In the genomic region with DNA sequence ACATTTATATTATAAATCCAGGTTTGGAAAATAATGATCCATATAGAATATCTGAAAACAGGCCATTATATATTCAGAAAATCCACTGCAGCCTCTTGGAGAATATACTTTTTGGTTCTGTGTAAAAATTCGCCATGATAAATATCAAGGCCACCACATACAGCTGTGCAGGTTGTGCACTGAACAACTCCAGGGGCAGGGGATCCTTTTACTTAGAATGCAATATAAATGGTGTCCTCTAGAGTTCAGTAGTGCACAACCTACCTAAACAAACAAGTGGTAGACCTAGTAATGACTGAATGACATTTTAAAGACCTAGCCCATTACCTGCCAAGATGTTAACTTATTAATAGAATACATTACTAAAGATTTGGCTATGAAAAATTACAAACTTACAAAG, we compare ENCODE assay signal across 8 cellular contexts. TPM values are rescaled to one million over a fixed set of nuclear protein-coding genes. Genes with fewer than 3 reads are reported as not detected.
DNase-seq lines count a peak whose midpoint lies in the region; ATAC-seq and TF ChIP-seq lines count a peak whose summit lies in the region.

No MANE protein-coding gene starts in this region.

- no peak overlapping the region for H3K27ac ChIP-seq in spleen

- no peak for TF ChIP-seq POLR2A in spleen (IDR thresholded peaks at IDR 0.05)

- peaks cover 0 to 5% (median 0%) of the 10 kb centered on the region in 7 donors for H3K27me3 ChIP-seq in spleen (replicated peaks in 1 of 7)

- peak; percentile 47 for DNase-seq in EH (ENCODE audit: low read depth)
- peak; percentile 65 for DNase-seq in NAMALWA (ENCODE audit: low spot score)
- DNase-seq in fibroblast of mammary gland (ENCODE audit: low read depth): peak; percentile 51
- no peak for DNase-seq in spleen
- DNase-seq in NCI-H2107 treated with DMSO at 0.1 percent for 48 hours (lab: John Stamatoyannopoulos, UW; ENCODE audit: unreplicated experiment): no peak

- H3K9me3 ChIP-seq in spleen: no peaks in the 10 kb centered on the region

- peaks cover 0 to 7% (median 0%) of the 10 kb centered on the region in 6 donors for H3K4me1 ChIP-seq in spleen

- intact Hi-C loops in spleen (cut with DNase I; ENCODE audit: low total_unique reads): no loop called here

- no peaks in the 10 kb centered on the region for H3K36me3 ChIP-seq in spleen

- peak; percentile 40 for TF ChIP-seq CTCF in fibroblast of mammary gland (conservative IDR thresholded peaks at IDR 0.05; ENCODE audit: control insufficient read depth, insufficient read depth, low read depth, low read length)
- no peak for TF ChIP-seq CTCF in spleen (IDR thresholded peaks at IDR 0.05 in 8 of 11, conservative IDR thresholded peaks at IDR 0.05 in 3 of 11)

- ATAC-seq in GM21723 (IDR thresholded peaks at IDR 0.05; ENCODE audit: unreplicated experiment): peak; percentile 62
- no peak for ATAC-seq in GM18520 (IDR thresholded peaks at IDR 0.05; ENCODE audit: unreplicated experiment)
- ATAC-seq in HG03108 (IDR thresholded peaks at IDR 0.05; ENCODE audit: unreplicated experiment): no peak

- 75 to 91% (median 88%) methylated on average over 1 of the region's 1 CpG for WGBS in spleen, 5 donors

- H3K4me3 ChIP-seq in fibroblast of mammary gland (ENCODE audit: control insufficient read depth, low read depth, low read length) (no peak overlapping the region), spleen (no peak overlapping the region)

RNA-seq across cellular contexts. Expression of a gene that starts 22.4 kb away (rescaled TPM):
- not detected for total RNA-seq in spleen
- polyA plus RNA-seq in spleen: under 1 TPM in 1 of 3 donors, not detected in 2; 0.06 TPM

RNA-seq across cellular contexts. Expression of a gene that starts 37.9 kb away (rescaled TPM):
- total RNA-seq in spleen: 10 to 100 TPM in 5 of 7 donors, 1 to 10 TPM in 2; 7.8 to 17.4 (median 12.6) TPM
- polyA plus RNA-seq in spleen: 10 to 100 TPM; 12.0 to 14.1 (median 13.5) TPM

Comparison
In these comparisons a context has a peak if more than half of its experiments do, and no peak if none do; other contexts are left out.
1. DNase-seq: peak in EH (single experiment), NAMALWA (single experiment) and fibroblast of mammary gland (single experiment); none in spleen (single experiment) and NCI-H2107 treated with DMSO at 0.1 percent for 48 hours (single experiment).